In genomic region chr5:33313150-33313549, GRCh38 we compare ENCODE assay signal across 9 cellular contexts.
A peak's percentile ranks its signal among the peaks of the same experiment; 100 is the strongest.
DNase-seq lines count a peak whose midpoint lies in the region; ATAC-seq, FAIRE-seq and TF ChIP-seq lines count a peak whose summit lies in the region.
"Had no signal": no experiment of that assay in that cellular context is flagged by ENCODE, and none has a peak within 500 bp of the region (broad histone marks: within the 10 kb centered on the region; RNA-seq: fewer than 3 reads in every experiment).

No MANE protein-coding gene starts in this region.

- H3K9me3 ChIP-seq in K562 (replicated peaks; ENCODE audit: control insufficient read depth, insufficient read depth, low read depth, low read length) = no peaks in the 10 kb centered on the region
- H3K9me3 ChIP-seq in aorta (ENCODE audit: control insufficient read depth, low read length) = no peaks in the 10 kb centered on the region

- no peaks in the 10 kb centered on the region for H3K9me1 ChIP-seq in K562 (ENCODE audit: control insufficient read depth, insufficient read depth, low read length)

- no peak for TF ChIP-seq EP300 in K562 (IDR thresholded peaks at IDR 0.05; ENCODE audit: low read length)

- no peaks in the 10 kb centered on the region for H3K79me2 ChIP-seq in K562 (ENCODE audit: control insufficient read depth, insufficient read depth, low read length)

- H3K27me3 ChIP-seq in K562 (ENCODE audit: control insufficient read depth in 2 of 2, insufficient read depth in 2 of 2, low read length in 2 of 2) (no peaks in the 10 kb centered on the region), aorta (ENCODE audit: control insufficient read depth in 1 of 2, insufficient read depth in 2 of 2, low read length in 1 of 2) (no peaks in the 10 kb centered on the region)

- no peak for TF ChIP-seq CTCF in K562 (IDR thresholded peaks at IDR 0.05 in 2 of 3, conservative IDR thresholded peaks at IDR 0.05 in 1 of 3; ENCODE audit: insufficient read depth in 2 of 3, low read depth in 1 of 3, low read length in 3 of 3)

- intact Hi-C loops in K562 (cut with micrococcal nuclease) = no loop called here
- intact Hi-C loops in left colon (cut with DNase I, micrococcal nuclease) = no loop called here
- intact Hi-C loops in aorta (cut with DNase I) = loop anchor here in 1 of 2 donors (10.0 kb wide), 1 partner anchor 112 kb away; no protein-coding TSS in a partner anchor

- POLR2A ChIA-PET in K562 (lab: Yijun Ruan, JAX) = interaction anchor here (0.8 kb wide), 1 partner anchor 619 kb away, joined by 4 read pairs; no protein-coding TSS in a partner anchor

- H3K27ac ChIP-seq in K562 (ENCODE audit: extremely low read depth, low read depth, low read length) (no peak overlapping the region), aorta (ENCODE audit: low read depth in 1 of 2, low read length in 2 of 2) (no peak overlapping the region)

- 0 out of 3 replicates have a peak, but pooled peaks have one; percentile 31 for ATAC-seq in K562
- peak; percentile 90 for ATAC-seq in left colon
- no peak for ATAC-seq in HG03521 (IDR thresholded peaks at IDR 0.05; ENCODE audit: unreplicated experiment)
- no peak for ATAC-seq in aorta (ENCODE audit: low FRiP score)
- ATAC-seq in GM19324 (IDR thresholded peaks at IDR 0.05; ENCODE audit: low FRiP score, unreplicated experiment) = no peak

- 0% methylated on average over 3 of the region's 3 CpGs for WGBS in K562 (ENCODE audit: insufficient coverage, low coverage, missing lambda C conversion rate)
- 96% methylated on average over 3 of the region's 3 CpGs for WGBS in aorta, 2 donors

- TF ChIP-seq POLR2A in K562 (conservative IDR thresholded peaks at IDR 0.05) = no peak

- TF ChIP-seq RAD21 in K562 (CRISPR knock-in tag; conservative IDR thresholded peaks at IDR 0.05 in 1 of 2, IDR thresholded peaks at IDR 0.05 in 1 of 2) = no peak

- H3K4me2 ChIP-seq in K562 (ENCODE audit: insufficient read depth, low read length) = no peak overlapping the region

- CTCF ChIA-PET in K562 (lab: Yijun Ruan, JAX; ENCODE audit: low intra/inter-chr PET ratio) = no interaction called here

- DNase-seq in AG08395 (ENCODE audit: low spot score) (peak; percentile 21), HTR-8/SVneo (ENCODE audit: insufficient read length, low spot score) (peak; percentile 17), K562 (ENCODE audit: extremely low read depth in 1 of 4, low spot score in 3 of 4) (peak in 2 of 4 experiments; percentile 3 to 7), left colon (peak; percentile 56 to 74), aorta (no peak)
- DNase-seq in stimulated activated CD4-positive, alpha-beta T cell treated with anti-CD3 and anti-CD28 coated beads, Interleukin-4, amount 100 ng/mL, for 24 hours = no peak
- DNase-seq: activated gamma-delta T cell had no signal

- H3K4me3 ChIP-seq in K562 = no peak overlapping the region
- H3K4me3 ChIP-seq in aorta (ENCODE audit: low read length in 2 of 2) = no peak overlapping the region

- in situ Hi-C loops in K562 (cut with MboI) = no loop called here

- no peak overlapping the region for H3K9ac ChIP-seq in K562 (ENCODE audit: insufficient read depth in 1 of 2, low read depth in 2 of 2, low read length in 2 of 2)

- H2AFZ ChIP-seq in K562 (ENCODE audit: low read depth, low read length) = no peak overlapping the region

- no TSS peak for BruUV-seq in K562 (replicated peaks; lab: Mats Ljungman, UMichigan)

- H3K36me3 ChIP-seq in K562 (ENCODE audit: control insufficient read depth, insufficient read depth, low read length) (no peaks in the 10 kb centered on the region), aorta (ENCODE audit: control insufficient read depth in 1 of 2, insufficient read depth in 2 of 2, low read length in 1 of 2) (no peaks in the 10 kb centered on the region)

- FAIRE-seq in HTR-8/SVneo (lab: Jason Lieb, UNC) (peak; percentile 92), K562 (lab: Jason Lieb, UNC) (no peak)

- H3K4me1 ChIP-seq in K562 (replicated peaks in 1 of 2; ENCODE audit: control insufficient read depth in 2 of 2, insufficient read depth in 2 of 2, low read length in 2 of 2) (no peaks in the 10 kb centered on the region), aorta (ENCODE audit: control insufficient read depth in 1 of 2, insufficient read depth in 2 of 2, low read length in 2 of 2) (peaks cover 0 to 5% of the 10 kb centered on the region in 2 donors)

- H4K20me1 ChIP-seq in K562 (replicated peaks; ENCODE audit: control insufficient read depth, insufficient read depth, low read length) = no peaks in the 10 kb centered on the region

TF ChIP-seq in K562, 482 proteins besides CTCF, POLR2A, EP300 and RAD21:
- TF ChIP-seq SRF (CRISPR knock-in tag; IDR thresholded peaks at IDR 0.05) (peak in 1 of 2 experiments; percentile 94; a peak in 2 of 4 replicates), RNF219 (CRISPR knock-in tag; IDR thresholded peaks at IDR 0.05) (no peak)

Comparison
In these comparisons a context has a peak if more than half of its experiments do, and no peak if none do; other contexts are left out.
1. DNase-seq: peak in AG08395 (single experiment), HTR-8/SVneo (single experiment) and left colon (2 of 2); none in aorta (0 of 2) and stimulated activated CD4-positive, alpha-beta T cell treated with anti-CD3 and anti-CD28 coated beads, Interleukin-4, amount 100 ng/mL, for 24 hours (single experiment).
2. ATAC-seq: peak in K562 (single experiment) and left colon (single experiment); none in HG03521 (single experiment), aorta (single experiment) and GM19324 (single experiment).